22 cellular contexts compared by ENCODE assay signal in the genomic region with DNA sequence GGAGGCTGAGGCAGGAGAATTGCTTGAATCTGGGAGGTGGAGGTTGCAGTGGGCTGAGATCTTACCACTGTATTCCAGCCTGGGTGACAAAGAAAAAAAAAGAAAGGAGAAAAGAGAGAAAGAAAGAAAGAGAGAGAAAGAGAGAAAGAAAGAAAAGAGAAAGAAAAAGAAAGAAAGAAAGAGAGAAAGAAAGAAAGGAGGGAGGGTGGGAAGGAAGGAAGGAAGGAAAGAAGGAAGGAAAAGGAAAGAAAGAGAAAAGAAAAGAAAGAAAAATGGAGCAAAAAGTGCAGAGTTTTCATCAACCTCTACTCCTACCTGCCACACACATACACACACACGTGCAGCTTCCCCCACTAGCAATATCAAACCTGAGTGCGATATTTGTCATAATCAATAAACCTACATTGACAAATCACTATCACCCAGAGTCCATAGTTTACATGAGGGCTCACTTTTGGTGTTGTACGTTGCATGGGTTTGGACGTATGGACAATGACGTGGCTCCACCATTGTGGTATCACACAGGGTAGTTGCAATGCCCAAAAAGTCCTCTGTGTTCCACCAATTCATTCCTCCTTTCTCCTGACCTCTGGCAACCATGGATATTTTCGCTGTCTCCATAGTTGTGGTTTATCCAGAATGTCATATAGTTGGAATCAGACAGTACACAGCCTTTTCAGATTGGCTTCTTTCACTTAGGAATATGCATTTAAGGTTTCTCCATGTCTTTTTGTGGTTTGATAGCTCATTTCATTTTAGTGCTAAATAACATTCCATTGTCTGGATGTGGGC. TPM values are rescaled to one million over a fixed set of nuclear protein-coding genes. Genes with fewer than 3 reads are reported as not detected.
DNase-seq lines count a peak whose midpoint lies in the region; FAIRE-seq and TF ChIP-seq lines count a peak whose summit lies in the region.
"Had no signal": no experiment of that assay in that cellular context is flagged by ENCODE, and none has a peak within 500 bp of the region (broad histone marks: within the 10 kb centered on the region; RNA-seq: fewer than 3 reads in every experiment).

No MANE protein-coding gene starts in this region.

- TF ChIP-seq CTCF in RWPE1 (conservative IDR thresholded peaks at IDR 0.05; ENCODE audit: low read depth) (no peak), H1 (IDR thresholded peaks at IDR 0.05; ENCODE audit: control extremely low read depth in 1 of 3, insufficient read depth in 1 of 3, low read depth in 1 of 3, low read length in 3 of 3) (no peak), prostate gland (IDR thresholded peaks at IDR 0.05) (no peak)

- no peaks in the 10 kb centered on the region for H3K23me2 ChIP-seq in H1 (ENCODE audit: low read depth, low read length)

- TF ChIP-seq RAD21 in H1 (IDR thresholded peaks at IDR 0.05 in 1 of 2, conservative IDR thresholded peaks at IDR 0.05 in 1 of 2; ENCODE audit: low read depth in 2 of 2, low read length in 2 of 2), result no peak

- no peak overlapping the region for H3K9ac ChIP-seq in H1 (replicated peaks in 1 of 4; ENCODE audit: extremely low read depth in 1 of 4, low read depth in 3 of 4, low read length in 3 of 4)

- no peak overlapping the region for H3K23ac ChIP-seq in H1 (ENCODE audit: insufficient read length)

- 0 out of 2 replicates have a peak overlapping the region, but pooled peaks have one; percentile 5 for H3K27ac ChIP-seq in RWPE1
- no peak overlapping the region for H3K27ac ChIP-seq in H1 (ENCODE audit: low read depth, low read length)
- peak overlapping the region; percentile 11 to 88 for H3K27ac ChIP-seq in prostate gland
- H3K27ac ChIP-seq: gastrocnemius medialis, suprapubic skin had no signal

- no peak overlapping the region for H2BK12ac ChIP-seq in H1 (ENCODE audit: low read depth, low read length)

- no peak overlapping the region for H3K14ac ChIP-seq in H1 (ENCODE audit: insufficient read length)

- H4K5ac ChIP-seq in H1 (ENCODE audit: insufficient read length, low read depth, low read length), result no peak overlapping the region

- H3K4me1 ChIP-seq in H1 (replicated peaks in 1 of 4; ENCODE audit: control insufficient read depth in 3 of 4, insufficient read depth in 4 of 4, low read length in 3 of 4) (no peaks in the 10 kb centered on the region), prostate gland (replicated peaks) (peaks cover 9% of the 10 kb centered on the region), HAP-1 (no peaks in the 10 kb centered on the region)

- H2BK15ac ChIP-seq in H1 (ENCODE audit: low read length), result 0 out of 2 replicates have a peak overlapping the region, but pooled peaks have one; percentile 9

- H2AK5ac ChIP-seq in H1 (ENCODE audit: low read depth, low read length), result no peak overlapping the region

- no peaks in the 10 kb centered on the region for H4K20me1 ChIP-seq in H1 (replicated peaks in 1 of 2; ENCODE audit: control insufficient read depth in 1 of 2, insufficient read depth in 2 of 2, low read length in 2 of 2)

- no peak overlapping the region for H3K4ac ChIP-seq in H1 (replicated peaks; ENCODE audit: insufficient read length, low read depth, low read length)

- H3K4me3 ChIP-seq in H1 (ENCODE audit: extremely low read depth in 1 of 4, insufficient read depth in 2 of 4, low read depth in 3 of 4, low read length in 4 of 4) (no peak overlapping the region), prostate gland (no peak overlapping the region), HAP-1 (no peak overlapping the region)
- H3K4me3 ChIP-seq: gastrocnemius medialis, suprapubic skin had no signal

- no peak overlapping the region for H3K56ac ChIP-seq in H1 (replicated peaks; ENCODE audit: insufficient read length, low read depth, low read length)

- H3K18ac ChIP-seq in H1 (ENCODE audit: extremely low read depth, low read length), result no peak overlapping the region

- H4K91ac ChIP-seq in H1 (replicated peaks; ENCODE audit: insufficient read length, low read length), result no peak overlapping the region

- POLR2A ChIA-PET in RWPE1 (lab: Yijun Ruan, JAX; ENCODE audit: low non-redundant PET), result no interaction called here
- POLR2A ChIA-PET in H1 (lab: Charles Lee; ENCODE audit: partially characterized antibody), result no interaction called here

- intact Hi-C loops in prostate gland (cut with DNase I), result no loop called here

- TF ChIP-seq EP300 in H1 (IDR thresholded peaks at IDR 0.05; ENCODE audit: borderline replicate concordance in 1 of 2, low read depth in 2 of 2, low read length in 2 of 2), result no peak

- H2BK120ac ChIP-seq in H1 (replicated peaks; ENCODE audit: low read depth, low read length), result no peak overlapping the region

- 91% methylated on average over 6 of the region's 6 CpGs; no CpG with 5 or more reads in 1 of the 2 experiments for WGBS in H1 (ENCODE audit: extremely low coverage in 1 of 2, insufficient coverage in 1 of 2, insufficient read length in 1 of 2, insufficient replicate concordance in 2 of 2, low coverage in 1 of 2, low lambda C conversion rate in 2 of 2, missing lambda C conversion rate in 1 of 2), 2 experiments
- 83% methylated on average over 6 of the region's 6 CpGs for WGBS in prostate gland

- no peak overlapping the region for H2AFZ ChIP-seq in H1 (ENCODE audit: low read length)

- H3K79me2 ChIP-seq in H1 (ENCODE audit: control insufficient read depth in 1 of 2, insufficient read depth in 2 of 2, low read length in 2 of 2), result no peaks in the 10 kb centered on the region

- FAIRE-seq in H1 (lab: Jason Lieb, UNC), result no peak
- FAIRE-seq: HTR-8/SVneo, islet of Langerhans had no signal

- no peak overlapping the region for H2BK20ac ChIP-seq in H1 (ENCODE audit: low read length)

- in situ Hi-C loops in HAP-1 (cut with MboI; ENCODE audit: low sequenced_read_pairs), result no loop called here
- in situ Hi-C loops in G401 (cut with HindIII; ENCODE audit: low sequenced_read_pairs), result no loop called here

- H2BK5ac ChIP-seq in H1 (ENCODE audit: low read depth, low read length), result no peak overlapping the region

- no peak overlapping the region for H4K8ac ChIP-seq in H1 (ENCODE audit: extremely low read depth, insufficient read depth, low read length)

- H3K79me1 ChIP-seq in H1 (ENCODE audit: low read depth, low read length), result no peaks in the 10 kb centered on the region

- no peaks in the 10 kb centered on the region for H3K27me3 ChIP-seq in H1 (replicated peaks in 1 of 4; ENCODE audit: control insufficient read depth in 3 of 4, extremely low read depth in 1 of 4, insufficient read depth in 3 of 4, low read length in 3 of 4)
- H3K27me3 ChIP-seq in prostate gland (replicated peaks; ENCODE audit: insufficient read depth), result no peaks in the 10 kb centered on the region
- H3K27me3 ChIP-seq in HAP-1 (ENCODE audit: low read depth), result no peaks in the 10 kb centered on the region
- H3K27me3 ChIP-seq: gastrocnemius medialis, suprapubic skin had no signal

- no peak for TF ChIP-seq POLR2A in H1 (IDR thresholded peaks at IDR 0.05; ENCODE audit: control extremely low read depth in 1 of 2, low read depth in 2 of 2, low read length in 2 of 2)
- no peak for TF ChIP-seq POLR2A in prostate gland (IDR thresholded peaks at IDR 0.05)

- H3K36me3 ChIP-seq in H1 (ENCODE audit: control insufficient read depth in 2 of 4, insufficient read depth in 4 of 4, low read length in 3 of 4) (no peaks in the 10 kb centered on the region), prostate gland (no peaks in the 10 kb centered on the region), HAP-1 (replicated peaks) (no peaks in the 10 kb centered on the region)
- H3K36me3 ChIP-seq: gastrocnemius medialis, suprapubic skin had no signal

- H3K9me3 ChIP-seq in H1 (ENCODE audit: insufficient read depth in 2 of 2, low read depth in 1 of 2, low read length in 1 of 2) (peaks cover 0 to 2% of the 10 kb centered on the region in 2 experiments; a peak in 1 of 4 replicates), prostate gland (no peaks in the 10 kb centered on the region), HAP-1 (no peaks in the 10 kb centered on the region)
- H3K9me3 ChIP-seq: gastrocnemius medialis, suprapubic skin had no signal

- CTCF ChIA-PET in RWPE1 (lab: Yijun Ruan, JAX) (interaction anchor here (0.6 kb wide), 1 partner anchor 409 kb away, joined by 3 read pairs; no protein-coding TSS in a partner anchor), H1 (lab: Charles Lee; ENCODE audit: partially characterized antibody) (interaction anchor here (0.6 kb wide), 1 partner anchor 135 kb away, joined by 3 read pairs; no protein-coding TSS in a partner anchor)

- H3K4me2 ChIP-seq in H1 (ENCODE audit: insufficient read depth in 1 of 2, low read depth in 2 of 2, low read length in 2 of 2), result no peak overlapping the region

- DNase-seq in EH (ENCODE audit: low read depth), result peak; percentile 89
- no peak for DNase-seq in RWPE1 (ENCODE audit: low spot score)
- no peak for DNase-seq in H1 (ENCODE audit: low read depth in 1 of 2, low spot score in 2 of 2)
- DNase-seq in prostate gland (ENCODE audit: low spot score), result no peak
- no peak for DNase-seq in SK-N-DZ (ENCODE audit: low spot score)
- DNase-seq in stimulated activated CD4-positive, alpha-beta T cell treated with anti-CD3 and anti-CD28 coated beads, Interleukin-15, amount 100 ng/mL, for 24 hours, result no peak
- no peak for DNase-seq in HAP-1 (ENCODE audit: low spot score in 2 of 2)
- DNase-seq in G401 (ENCODE audit: low spot score), result no peak
- DNase-seq: activated CD8-positive, alpha-beta T cell treated with anti-CD3 and anti-CD28 coated beads for 36 hours; activated effector memory CD4-positive, alpha-beta T cell treated with anti-CD3 and anti-CD28 coated beads, Interleukin-2, amount 50 U/mL, for 16 hours; activated T-cell treated with anti-CD3 and anti-CD28 coated beads for 4 hours; caudate nucleus; CD8-positive, alpha-beta T cell; dermis blood vessel endothelial cell; gastrocnemius medialis; H9; NCI-H187 treated with DMSO at 0.1 percent for 48 hours; NCI-H2227 treated with DMSO at 0.1 percent for 48 hours; NCI-H748 treated with DMSO at 0.1 percent for 48 hours had no signal

RNA-seq across cellular contexts. Expression of gene EVA1C, which starts 36.5 kb away (rescaled TPM):
- 3.6 and 4.3 TPM in 2 replicates for total RNA-seq in H1 (2021; fragmentation: NEBNext Ultra II Directional; extraction: Animal tissue kit (Norgen Biotek cat#: 25700))
- polyA plus RNA-seq in H1 (2011; rRNA removed), result 1.9 and 2.6 TPM in 2 replicates
- polyA plus RNA-seq in H1 (2011; cell fraction: cytosol; rRNA removed), result 1.9 TPM
- 2.6 TPM for polyA plus RNA-seq in H1 (2011; cell fraction: nucleus; rRNA removed)
- 4.8 to 6.3 TPM (median 6.1 TPM) in 4 replicates for polyA plus RNA-seq in H1 (2012, experiment 1 of 2)
- polyA plus RNA-seq in H1 (2012, experiment 2 of 2), result 4.0 TPM
- polyA plus RNA-seq in H1 (2013, experiment 1 of 2), result 2.7 TPM
- 2.5 TPM for polyA plus RNA-seq in H1 (2013, experiment 2 of 2)
- polyA minus RNA-seq in H1 (2011; rRNA and poly(A)+ RNA removed), result 2.7 and 6.4 TPM in 2 replicates
- 1.3 TPM for polyA minus RNA-seq in H1 (2011; cell fraction: cytosol; rRNA and poly(A)+ RNA removed)
- 5.2 TPM for polyA minus RNA-seq in H1 (2011; cell fraction: nucleus; rRNA and poly(A)+ RNA removed)
- total RNA-seq in prostate gland, result 10 to 100 TPM; 45.7 to 48.6 TPM
- polyA plus RNA-seq in SK-N-DZ (2014; cell fraction: cytosol; rRNA removed), result not detected in 2 replicates
- not detected in 2 replicates for polyA plus RNA-seq in SK-N-DZ (2014; cell fraction: nucleus; rRNA removed)
- total RNA-seq in G401 (2014; rRNA removed; shearing (Covaris generic)), result 2.3 TPM in 1 of 2 replicates, not detected in the other

RNA-seq across cellular contexts. Expression of gene URB1, which starts 56.2 kb away (rescaled TPM):
- 28.2 and 28.9 TPM in 2 replicates for total RNA-seq in H1 (2021; fragmentation: NEBNext Ultra II Directional; extraction: Animal tissue kit (Norgen Biotek cat#: 25700))
- polyA plus RNA-seq in H1 (2011; rRNA removed), result 8.1 and 10.1 TPM in 2 replicates
- 8.1 TPM for polyA plus RNA-seq in H1 (2011; cell fraction: cytosol; rRNA removed)
- polyA plus RNA-seq in H1 (2011; cell fraction: nucleus; rRNA removed), result 19.7 TPM
- 13.8 to 16.7 TPM (median 15.8 TPM) in 4 replicates for polyA plus RNA-seq in H1 (2012, experiment 1 of 2)
- polyA plus RNA-seq in H1 (2012, experiment 2 of 2), result 6.4 TPM
- polyA plus RNA-seq in H1 (2013, experiment 1 of 2), result 10.6 TPM
- polyA plus RNA-seq in H1 (2013, experiment 2 of 2), result 9.4 TPM
- polyA minus RNA-seq in H1 (2011; rRNA and poly(A)+ RNA removed), result 31.1 and 35.5 TPM in 2 replicates
- polyA minus RNA-seq in H1 (2011; cell fraction: cytosol; rRNA and poly(A)+ RNA removed), result 20.4 TPM
- polyA minus RNA-seq in H1 (2011; cell fraction: nucleus; rRNA and poly(A)+ RNA removed), result 29.3 TPM
- 10 to 100 TPM; 33.4 to 41.4 TPM for total RNA-seq in prostate gland
- 8.7 and 9.2 TPM in 2 replicates for polyA plus RNA-seq in SK-N-DZ (2014; cell fraction: cytosol; rRNA removed)
- polyA plus RNA-seq in SK-N-DZ (2014; cell fraction: nucleus; rRNA removed), result 11.7 and 13.9 TPM in 2 replicates
- total RNA-seq in G401 (2014; rRNA removed; shearing (Covaris generic)), result 12.6 and 20.9 TPM in 2 replicates
